9 cellular contexts compared by ENCODE assay signal in the genomic region with DNA sequence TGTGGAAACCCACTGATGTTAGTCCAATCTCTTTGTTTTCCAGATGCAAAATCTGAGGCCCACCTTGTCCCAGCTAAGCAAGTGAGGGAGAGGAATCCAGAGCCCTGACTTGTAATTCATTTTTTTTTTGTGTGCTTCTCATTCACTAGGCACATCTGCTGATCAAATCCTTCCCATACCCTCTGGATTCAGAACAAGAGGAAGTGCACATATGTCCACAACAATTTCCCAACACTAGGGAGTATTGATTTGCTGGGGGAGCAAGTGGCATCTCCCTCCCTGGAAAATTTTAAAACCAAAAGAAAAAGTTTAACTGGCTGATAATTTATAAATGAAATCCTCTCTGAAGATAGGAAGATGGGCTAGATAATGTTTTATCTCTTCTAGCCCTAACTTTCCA.
DNase-seq lines count a peak whose midpoint lies in the region; ATAC-seq and TF ChIP-seq lines count a peak whose summit lies in the region.
"Had no signal": no experiment of that assay in that cellular context is flagged by ENCODE, and none has a peak within 500 bp of the region (broad histone marks: within the 10 kb centered on the region; RNA-seq: fewer than 3 reads in every experiment).

No MANE protein-coding gene starts in this region.

- peak; percentile 1 for ATAC-seq in HG03378 (IDR thresholded peaks at IDR 0.05; ENCODE audit: unreplicated experiment)
- ATAC-seq in HG02623 (IDR thresholded peaks at IDR 0.05; ENCODE audit: unreplicated experiment) = no peak

- H3K36me3 Mint-ChIP-seq in CD4-positive, alpha-beta memory T cell = no peaks in the 10 kb centered on the region
- H3K36me3 Mint-ChIP-seq: naive B cell had no signal

- CTCF ChIA-PET in CD4-positive, alpha-beta memory T cell (lab: Charles Lee; ENCODE audit: partially characterized antibody) = interaction anchor here (0.8 to 6.9 kb wide), 23 partner anchors 10 to 1136 kb away, joined by 3 to 187 read pairs (median 4); a partner anchor contains a TSS

- intact Hi-C loops in CD4-positive, alpha-beta memory T cell (cut with micrococcal nuclease) = loop anchor here (1.0 to 10.0 kb wide), 7 partner anchors 113 to 1809 kb away; a partner anchor contains a TSS
- intact Hi-C loops in adrenal gland (cut with DNase I) = loop anchor here (10.0 kb wide), 2 partner anchors 169 to 179 kb away; no protein-coding TSS in a partner anchor
- intact Hi-C loops in lower leg skin (cut with DNase I; ENCODE audit: low total_unique reads) = loop anchor here (5.0 to 10.0 kb wide), 2 partner anchors 501 to 1431 kb away; no protein-coding TSS in a partner anchor

- H3K27ac Mint-ChIP-seq in CD4-positive, alpha-beta memory T cell = peak overlapping the region in 3 of 7 donors; percentile 64 to 77 (median 71)
- H3K27ac Mint-ChIP-seq: naive B cell had no signal

- H3K9me3 ChIP-seq in CD4-positive, alpha-beta memory T cell (ENCODE audit: control insufficient read depth in 1 of 2, low read length in 2 of 2) = no peaks in the 10 kb centered on the region
- no peaks in the 10 kb centered on the region for H3K9me3 ChIP-seq in adrenal gland (replicated peaks in 1 of 3)

- peaks cover 10 to 23% (median 20%) of the 10 kb centered on the region in 4 donors for H3K4me1 Mint-ChIP-seq in CD4-positive, alpha-beta memory T cell

- TF ChIP-seq POLR2A in adrenal gland (IDR thresholded peaks at IDR 0.05) (no peak), lower leg skin (IDR thresholded peaks at IDR 0.05) (no peak)

- no peaks in the 10 kb centered on the region for H3K27me3 Mint-ChIP-seq in CD4-positive, alpha-beta memory T cell

- H3K27ac ChIP-seq in CD4-positive, alpha-beta memory T cell (ENCODE audit: low read depth, low read length) = no peak overlapping the region
- H3K27ac ChIP-seq in adrenal gland = peak overlapping the region in 4 of 5 donors; percentile 14 to 81 (median 64)

- peak overlapping the region in 5 of 8 donors; percentile 37 to 70 (median 60) for H3K4me3 Mint-ChIP-seq in CD4-positive, alpha-beta memory T cell
- H3K4me3 Mint-ChIP-seq: naive B cell had no signal

- TF ChIP-seq CTCF in adrenal gland (IDR thresholded peaks at IDR 0.05) (no peak), lower leg skin (IDR thresholded peaks at IDR 0.05) (no peak)

- POLR2A ChIA-PET in CD4-positive, alpha-beta memory T cell (lab: Charles Lee; ENCODE audit: partially characterized antibody) = interaction anchor here (1.5 to 3.1 kb wide), 2 partner anchors 180 to 495 kb away, joined by 6 to 24 read pairs; no protein-coding TSS in a partner anchor

- peaks cover 23% of the 10 kb centered on the region for H3K4me1 ChIP-seq in CD4-positive, alpha-beta memory T cell (ENCODE audit: insufficient read depth, low read length)
- H3K4me1 ChIP-seq in adrenal gland (replicated peaks in 1 of 2) = peaks cover 18 to 35% of the 10 kb centered on the region in 2 donors

- no peaks in the 10 kb centered on the region for H3K9me3 Mint-ChIP-seq in CD4-positive, alpha-beta memory T cell
- H3K9me3 Mint-ChIP-seq: naive B cell had no signal

- DNase-seq in CD4-positive, alpha-beta memory T cell = no peak
- DNase-seq in adrenal gland (no peak), lung microvascular endothelial cell (ENCODE audit: low read depth in 2 of 2) (peak; percentile 3 to 24), lower leg skin (ENCODE audit: low spot score in 2 of 2) (no peak), HPDE6-E6E7 (ENCODE audit: extremely low spot score) (no peak), NAMALWA (ENCODE audit: low spot score) (no peak)

- H3K27me3 ChIP-seq in CD4-positive, alpha-beta memory T cell (ENCODE audit: insufficient read depth, low read length) = no peaks in the 10 kb centered on the region
- no peaks in the 10 kb centered on the region for H3K27me3 ChIP-seq in adrenal gland

- no peaks in the 10 kb centered on the region for H3K36me3 ChIP-seq in CD4-positive, alpha-beta memory T cell (ENCODE audit: insufficient read depth, low read length)
- H3K36me3 ChIP-seq in adrenal gland (replicated peaks in 1 of 2) = no peaks in the 10 kb centered on the region

- H3K4me3 ChIP-seq in CD4-positive, alpha-beta memory T cell (ENCODE audit: low read length in 2 of 2) = no peak overlapping the region
- no peak overlapping the region for H3K4me3 ChIP-seq in adrenal gland
- no peak overlapping the region for H3K4me3 ChIP-seq in lower leg skin (ENCODE audit: low read depth, poor library complexity, severe bottlenecking)

Comparison
In these comparisons a context has a peak if more than half of its experiments do, and no peak if none do; other contexts are left out.
1. DNase-seq: peak in lung microvascular endothelial cell (2 of 2); none in CD4-positive, alpha-beta memory T cell (0 of 5), adrenal gland (0 of 7), lower leg skin (0 of 2), HPDE6-E6E7 (single experiment) and NAMALWA (single experiment).